ENCODE assay signal across 7 cellular contexts in genomic region chr17:37488607-37489196, GRCh38. TPM values are rescaled to one million over a fixed set of nuclear protein-coding genes. Genes with fewer than 3 reads are reported as not detected.
DNase-seq lines count a peak whose midpoint lies in the region; ATAC-seq, FAIRE-seq and TF ChIP-seq lines count a peak whose summit lies in the region.

No MANE protein-coding gene starts in this region.

- H3K4me1 ChIP-seq in Karpas-422 (ENCODE audit: low read length), result peaks cover 35% of the 10 kb centered on the region
- peaks cover 11 to 19% of the 10 kb centered on the region in 2 experiments; a peak in 4 of 5 replicates for H3K4me1 ChIP-seq in K562 (replicated peaks in 1 of 2; ENCODE audit: control insufficient read depth in 2 of 2, insufficient read depth in 2 of 2, low read length in 2 of 2)

- ATAC-seq in K562 (peak; percentile 22), GM19328 (IDR thresholded peaks at IDR 0.05; ENCODE audit: unreplicated experiment) (no peak)

- H3K27ac ChIP-seq in Karpas-422 (ENCODE audit: low read length), result no peak overlapping the region
- peak overlapping the region; percentile 72 for H3K27ac ChIP-seq in K562 (ENCODE audit: extremely low read depth, low read depth, low read length)

- no TSS peak for BruUV-seq in K562 (replicated peaks; lab: Mats Ljungman, UMichigan)

- peak overlapping the region; percentile 99 for H2AFZ ChIP-seq in Karpas-422 (ENCODE audit: low read length)
- H2AFZ ChIP-seq in K562 (ENCODE audit: low read depth, low read length), result peak overlapping the region; percentile 95

- no peaks in the 10 kb centered on the region for H3K36me3 ChIP-seq in Karpas-422 (ENCODE audit: insufficient read depth, low read length)
- no peaks in the 10 kb centered on the region for H3K36me3 ChIP-seq in K562 (ENCODE audit: control insufficient read depth, insufficient read depth, low read length)

- H3K27me3 ChIP-seq in Karpas-422 (ENCODE audit: low read length) (no peaks in the 10 kb centered on the region), K562 (ENCODE audit: control insufficient read depth in 2 of 2, insufficient read depth in 2 of 2, low read length in 2 of 2) (no peaks in the 10 kb centered on the region)

- TF ChIP-seq CTCF in GM13977 (IDR thresholded peaks at IDR 0.05; ENCODE audit: extremely low read depth, insufficient read depth, missing control alignments), result no peak
- no peak for TF ChIP-seq CTCF in K562 (IDR thresholded peaks at IDR 0.05 in 2 of 3, conservative IDR thresholded peaks at IDR 0.05 in 1 of 3; ENCODE audit: insufficient read depth in 2 of 3, low read depth in 1 of 3, low read length in 3 of 3)

- no peaks in the 10 kb centered on the region for H3K9me3 ChIP-seq in Karpas-422 (ENCODE audit: low read length)
- H3K9me3 ChIP-seq in K562 (replicated peaks; ENCODE audit: control insufficient read depth, insufficient read depth, low read depth, low read length), result no peaks in the 10 kb centered on the region

- H3K9ac ChIP-seq in Karpas-422 (ENCODE audit: low read length) (peak overlapping the region; percentile 82), K562 (ENCODE audit: insufficient read depth in 1 of 2, low read depth in 2 of 2, low read length in 2 of 2) (peak overlapping the region; percentile 76 to 96)

- TF ChIP-seq EP300 in K562 (IDR thresholded peaks at IDR 0.05; ENCODE audit: low read length), result no peak

- TF ChIP-seq RAD21 in K562 (CRISPR knock-in tag; conservative IDR thresholded peaks at IDR 0.05 in 1 of 2, IDR thresholded peaks at IDR 0.05 in 1 of 2), result no peak

- no peaks in the 10 kb centered on the region for H3K9me1 ChIP-seq in K562 (ENCODE audit: control insufficient read depth, insufficient read depth, low read length)

- H4K20me1 ChIP-seq in Karpas-422 (ENCODE audit: insufficient read depth, low read depth, low read length) (peaks cover 15% of the 10 kb centered on the region), K562 (replicated peaks; ENCODE audit: control insufficient read depth, insufficient read depth, low read length) (no peaks in the 10 kb centered on the region)

- H3K4me3 ChIP-seq in Karpas-422 (ENCODE audit: low read length), result peak overlapping the region; percentile 81
- H3K4me3 ChIP-seq in K562, result peak overlapping the region; percentile 72
- H3K4me3 ChIP-seq in iPS-11a (ENCODE audit: low read depth, low read length), result peak overlapping the region; percentile 73
- peak overlapping the region; percentile 77 for H3K4me3 ChIP-seq in skeletal muscle cell (ENCODE audit: low read depth, low read length)

- intact Hi-C loops in K562 (cut with micrococcal nuclease), result loop anchor here (5.0 kb wide), 1 partner anchor 81 kb away; the partner anchor contains the start of genes ACACA and TADA2A

- no peak for FAIRE-seq in K562 (lab: Jason Lieb, UNC)

- under 1% methylated on average over 25 of the region's 25 CpGs for WGBS in K562 (ENCODE audit: insufficient coverage, low coverage, missing lambda C conversion rate)

- peak overlapping the region; percentile 97 for H3K4me2 ChIP-seq in Karpas-422 (ENCODE audit: low read depth, low read length, poor library complexity, severe bottlenecking)
- peak overlapping the region; percentile 89 for H3K4me2 ChIP-seq in K562 (ENCODE audit: insufficient read depth, low read length)

- POLR2A ChIA-PET in K562 (lab: Yijun Ruan, JAX), result interaction anchor here (1.0 to 1.4 kb wide), 5 partner anchors 9 to 59 kb away, joined by 3 to 6 read pairs (median 4); no protein-coding TSS in a partner anchor

- no peak for TF ChIP-seq POLR2A in K562 (conservative IDR thresholded peaks at IDR 0.05)

- in situ Hi-C loops in GM13977 (cut with MboI; ENCODE audit: low pct_unique_long_range_greater_than_20kb, low sequenced_read_pairs, unreplicated experiment) (no loop called here), K562 (cut with MboI) (no loop called here)

- DNase-seq in GM13977 (ENCODE audit: low spot score) (peak; percentile 54), Karpas-422 (peak; percentile 81), T-helper 2 cell (peak; percentile 14 to 61 (median 43)), K562 (ENCODE audit: extremely low read depth in 1 of 4, low spot score in 3 of 4) (peak; percentile 43 to 76 (median 48)), skeletal muscle cell (ENCODE audit: low read depth) (peak; percentile 86)

- CTCF ChIA-PET in K562 (lab: Yijun Ruan, JAX; ENCODE audit: low intra/inter-chr PET ratio), result no interaction called here

- no peaks in the 10 kb centered on the region for H3K9me2 ChIP-seq in Karpas-422 (replicated peaks; ENCODE audit: insufficient read depth, low read length)

- H3K79me2 ChIP-seq in Karpas-422 (ENCODE audit: low read length) (no peaks in the 10 kb centered on the region), K562 (ENCODE audit: control insufficient read depth, insufficient read depth, low read length) (peaks cover 37% of the 10 kb centered on the region)

RNA-seq across cellular contexts. Expression of gene DUSP14, which starts 1.0 kb away (rescaled TPM):
- 12.2 and 17.8 TPM in 2 replicates for total RNA-seq in Karpas-422 (2014; rRNA removed; shearing (Covaris generic); ENCODE audit: low replicate concordance)
- 14.7 and 22.3 TPM in 2 replicates for total RNA-seq in K562 (2011; cell fraction: chromatin; rRNA removed; ENCODE audit: low replicate concordance)
- total RNA-seq in K562 (2011; cell fraction: nucleolus; rRNA removed), result 15.7 and 17.9 TPM in 2 replicates
- total RNA-seq in K562 (2011; cell fraction: nucleoplasm; rRNA removed), result 15.3 and 18.4 TPM in 2 replicates
- total RNA-seq in K562 (2014; rRNA removed) (27.7 and 37.2 TPM in 2 replicates), K562 (2014; rRNA removed; fragmentation: Illumina TruSeq; extraction: Trizol) (19.6 and 20.2 TPM in 2 replicates), K562 (2015; rRNA removed; fragmentation: Illumina TruSeq; extraction: Trizol) (23.6 and 26.9 TPM in 2 replicates), K562 (2021) (24.8 and 25.3 TPM in 2 replicates)
- polyA plus RNA-seq in K562 (2011; rRNA removed) (21.4 and 36.7 TPM in 2 replicates), K562 (2014; fragmentation: Illumina TruSeq; extraction: Trizol) (36.2 and 43.1 TPM in 2 replicates), K562 (2014; fragmentation: Nextera tagmentation; extraction: Ambion mirVana) (10 to 100 TPM; 64.0 to 74.0 TPM), K562 (2014; rRNA removed) (31.8 and 38.0 TPM in 2 replicates)
- polyA plus RNA-seq in K562 (2011; cell fraction: cytosol; rRNA removed), result 26.9 and 54.6 TPM in 2 replicates
- 11.2 and 17.7 TPM in 2 replicates for polyA plus RNA-seq in K562 (2011; cell fraction: nucleus; rRNA removed)
- 21.4 and 25.4 TPM in 2 replicates for polyA plus RNA-seq in K562 (2012)
- 12.8 and 26.0 TPM in 2 replicates for polyA minus RNA-seq in K562 (2011; rRNA and poly(A)+ RNA removed)
- 8.5 and 12.9 TPM in 2 replicates for polyA minus RNA-seq in K562 (2011; cell fraction: cytosol; rRNA and poly(A)+ RNA removed)
- polyA minus RNA-seq in K562 (2011; cell fraction: nucleus; rRNA and poly(A)+ RNA removed), result 4.0 and 4.1 TPM in 2 replicates
